17 cellular contexts compared by ENCODE assay signal in the genomic region with DNA sequence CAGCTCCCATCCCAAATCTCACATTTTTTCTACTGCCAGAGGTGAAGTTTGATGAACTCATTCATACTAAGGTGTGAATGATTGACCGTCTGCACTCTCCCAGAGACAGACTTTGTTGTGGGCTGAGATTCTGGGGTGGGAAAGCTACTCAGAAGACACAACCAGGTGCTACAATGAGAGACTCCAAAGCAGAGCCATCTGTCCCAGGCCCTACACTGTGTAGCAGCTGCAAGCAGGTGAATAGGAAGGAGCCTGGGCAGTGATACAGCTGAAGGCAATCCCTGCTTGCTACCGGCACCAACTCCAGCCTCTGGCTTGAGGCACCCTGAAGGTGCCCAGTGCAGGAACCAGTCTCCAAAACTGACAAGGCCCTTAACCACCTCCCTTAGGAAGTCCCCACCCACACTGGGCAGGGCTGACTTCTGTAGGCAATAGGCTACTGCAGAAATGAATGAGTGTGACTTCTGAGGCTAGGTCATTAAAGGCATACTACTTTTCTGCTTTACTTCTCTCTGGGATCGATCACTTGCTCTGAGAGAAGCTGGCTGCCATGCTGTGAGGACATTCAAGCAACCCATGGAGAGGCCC.
A peak's percentile ranks its signal among the peaks of the same experiment; 100 is the strongest.
DNase-seq lines count a peak whose midpoint lies in the region; ATAC-seq and TF ChIP-seq lines count a peak whose summit lies in the region.
"Had no signal": no experiment of that assay in that cellular context is flagged by ENCODE, and none has a peak within 500 bp of the region (broad histone marks: within the 10 kb centered on the region; RNA-seq: fewer than 3 reads in every experiment).

No MANE protein-coding gene starts in this region.

- no peaks in the 10 kb centered on the region for H3K36me3 Mint-ChIP-seq in activated T-cell treated with anti-CD3 and anti-CD28 coated beads, Interleukin-2, amount 50 U/mL, for 24 hours (ENCODE audit: low read depth)
- peaks cover 8% of the 10 kb centered on the region for H3K36me3 Mint-ChIP-seq in activated naive CD4-positive, alpha-beta T cell treated with anti-CD3 and anti-CD28 coated beads, Interleukin-2, amount 10 ng/mL, durations not matched to agents 7 days and 5 days
- no peaks in the 10 kb centered on the region for H3K36me3 Mint-ChIP-seq in mesothelial cell of epicardium

- no peak for DNase-seq in activated T-cell treated with anti-CD3 and anti-CD28 coated beads, Interleukin-2, amount 50 U/mL, for 24 hours
- DNase-seq in activated T-cell treated with anti-CD3 and anti-CD28 coated beads, Interleukin-2, amount 50 U/mL, for 1 hour = no peak
- peak; percentile 58 for DNase-seq in activated naive CD4-positive, alpha-beta T cell treated with anti-CD3 and anti-CD28 coated beads, Interleukin-2, amount 10 ng/mL, durations not matched to agents 7 days and 5 days
- peak; percentile 68 for DNase-seq in stimulated activated CD8-positive, alpha-beta memory T cell treated with anti-CD3 and anti-CD28 coated beads, Interleukin-4, amount 100 ng/mL, for 48 hours
- no peak for DNase-seq in central memory CD4-positive, alpha-beta T cell
- DNase-seq in foreskin keratinocyte (no peak), mesothelial cell of epicardium (ENCODE audit: low spot score in 2 of 2, unreplicated experiment in 2 of 2) (no peak)
- DNase-seq: body of pancreas, dermis blood vessel endothelial cell, Karpas-422, lower lobe of right lung, NCI-H1436, NCI-H82, posterior cingulate gyrus, WERI-Rb-1 had no signal

- no peaks in the 10 kb centered on the region for H3K9me3 Mint-ChIP-seq in activated T-cell treated with anti-CD3 and anti-CD28 coated beads, Interleukin-2, amount 50 U/mL, for 24 hours
- peaks cover 18% of the 10 kb centered on the region for H3K9me3 Mint-ChIP-seq in activated naive CD4-positive, alpha-beta T cell treated with anti-CD3 and anti-CD28 coated beads, Interleukin-2, amount 10 ng/mL, durations not matched to agents 7 days and 5 days
- peaks cover 8% of the 10 kb centered on the region for H3K9me3 Mint-ChIP-seq in mesothelial cell of epicardium

- H3K4me1 Mint-ChIP-seq in activated T-cell treated with anti-CD3 and anti-CD28 coated beads, Interleukin-2, amount 50 U/mL, for 24 hours (ENCODE audit: low read depth) = peaks cover 76% of the 10 kb centered on the region
- peaks cover 71% of the 10 kb centered on the region for H3K4me1 Mint-ChIP-seq in activated naive CD4-positive, alpha-beta T cell treated with anti-CD3 and anti-CD28 coated beads, Interleukin-2, amount 10 ng/mL, durations not matched to agents 7 days and 5 days
- H3K4me1 Mint-ChIP-seq in mesothelial cell of epicardium = peaks cover 11% of the 10 kb centered on the region

- no peaks in the 10 kb centered on the region for H3K9me3 ChIP-seq in KOPT-K1 (ENCODE audit: insufficient read depth, low read length, poor library complexity, severe bottlenecking)
- H3K9me3 ChIP-seq: body of pancreas, lower lobe of right lung had no signal

- H3K4me1 ChIP-seq in foreskin keratinocyte = no peaks in the 10 kb centered on the region
- H3K4me1 ChIP-seq: body of pancreas had no signal

- H3K27me3 Mint-ChIP-seq in activated T-cell treated with anti-CD3 and anti-CD28 coated beads, Interleukin-2, amount 50 U/mL, for 24 hours = no peaks in the 10 kb centered on the region
- H3K27me3 Mint-ChIP-seq in activated naive CD4-positive, alpha-beta T cell treated with anti-CD3 and anti-CD28 coated beads, Interleukin-2, amount 10 ng/mL, durations not matched to agents 7 days and 5 days = peaks cover 9% of the 10 kb centered on the region
- peaks cover 26% of the 10 kb centered on the region for H3K27me3 Mint-ChIP-seq in mesothelial cell of epicardium (ENCODE audit: low read depth)

- peak overlapping the region; percentile 53 for H3K27ac Mint-ChIP-seq in activated T-cell treated with anti-CD3 and anti-CD28 coated beads, Interleukin-2, amount 50 U/mL, for 24 hours
- peak overlapping the region; percentile 2 for H3K27ac Mint-ChIP-seq in activated naive CD4-positive, alpha-beta T cell treated with anti-CD3 and anti-CD28 coated beads, Interleukin-2, amount 10 ng/mL, durations not matched to agents 7 days and 5 days
- no peak overlapping the region for H3K27ac Mint-ChIP-seq in mesothelial cell of epicardium

- no peak overlapping the region for H3K4me3 Mint-ChIP-seq in activated T-cell treated with anti-CD3 and anti-CD28 coated beads, Interleukin-2, amount 50 U/mL, for 24 hours
- no peak overlapping the region for H3K4me3 Mint-ChIP-seq in activated naive CD4-positive, alpha-beta T cell treated with anti-CD3 and anti-CD28 coated beads, Interleukin-2, amount 10 ng/mL, durations not matched to agents 7 days and 5 days
- H3K4me3 Mint-ChIP-seq in mesothelial cell of epicardium = no peak overlapping the region

- CTCF ChIA-PET in activated naive CD4-positive, alpha-beta T cell treated with anti-CD3 and anti-CD28 coated beads, Interleukin-2, amount 10 ng/mL, durations not matched to agents 7 days and 5 days (lab: Charles Lee) = interaction anchor here (2.9 kb wide), 1 partner anchor 28 kb away, joined by 15 read pairs; no protein-coding TSS in a partner anchor

- ATAC-seq in foreskin keratinocyte = no peak
- ATAC-seq: body of pancreas, lower lobe of right lung, SK-N-SH treated with all-trans-retinoic acid at 6 μM for 48 hours had no signal

- no peaks in the 10 kb centered on the region for H3K36me3 ChIP-seq in KOPT-K1 (ENCODE audit: insufficient read depth, low read length)
- H3K36me3 ChIP-seq: lower lobe of right lung, WERI-Rb-1 had no signal

- peaks cover 37% of the 10 kb centered on the region for H3K27me3 ChIP-seq in foreskin keratinocyte
- H3K27me3 ChIP-seq: body of pancreas had no signal

- TF ChIP-seq CTCF in foreskin keratinocyte (conservative IDR thresholded peaks at IDR 0.05) (no peak), mesothelial cell of epicardium (IDR thresholded peaks at IDR 0.05; ENCODE audit: unreplicated experiment) (no peak)

- H3K27ac ChIP-seq in KOPT-K1 (ENCODE audit: low read depth, low read length, poor library complexity, severe bottlenecking) = peak overlapping the region; percentile 35
- no peak overlapping the region for H3K27ac ChIP-seq in foreskin keratinocyte
- H3K27ac ChIP-seq: body of pancreas, lower lobe of right lung, WERI-Rb-1 had no signal

Comparison
In these comparisons a context has a peak if more than half of its experiments do, and no peak if none do; other contexts are left out.
1. DNase-seq: peak in activated naive CD4-positive, alpha-beta T cell treated with anti-CD3 and anti-CD28 coated beads, Interleukin-2, amount 10 ng/mL, durations not matched to agents 7 days and 5 days (single experiment) and stimulated activated CD8-positive, alpha-beta memory T cell treated with anti-CD3 and anti-CD28 coated beads, Interleukin-4, amount 100 ng/mL, for 48 hours (single experiment); none in activated T-cell treated with anti-CD3 and anti-CD28 coated beads, Interleukin-2, amount 50 U/mL, for 24 hours (single experiment), activated T-cell treated with anti-CD3 and anti-CD28 coated beads, Interleukin-2, amount 50 U/mL, for 1 hour (single experiment), central memory CD4-positive, alpha-beta T cell (single experiment), foreskin keratinocyte (0 of 2) and mesothelial cell of epicardium (0 of 2).